1 cellular context compared by ENCODE assay signal in genomic region chr19:47341734-47342133, GRCh38.
TF ChIP-seq lines count a peak whose summit lies in the region.

No MANE protein-coding gene starts in this region.

TF ChIP-seq in K562, 482 proteins besides CTCF, POLR2A, EP300 and RAD21 (continued from another document):
- TF ChIP-seq ZBTB33 (CRISPR knock-in tag; IDR thresholded peaks at IDR 0.05) (no peak), NCOA1 (IDR thresholded peaks at IDR 0.05; ENCODE audit: low read depth) (no peak), ZNF785 (CRISPR knock-in tag; IDR thresholded peaks at IDR 0.05) (no peak)
